In genomic region chr2:206422493-206422892, GRCh38 we compare ENCODE assay signal across 10 cellular contexts.
"Had no signal": no experiment of that assay in that cellular context is flagged by ENCODE, and none has a peak within 500 bp of the region (broad histone marks: within the 10 kb centered on the region; RNA-seq: fewer than 3 reads in every experiment).

No MANE protein-coding gene starts in this region.

- DNase-seq: activated CD4-positive, alpha-beta memory T cell treated with anti-CD3 and anti-CD28 coated beads for 36 hours; activated naive CD8-positive, alpha-beta T cell treated with anti-CD3 and anti-CD28 coated beads, Interleukin-2, amount 10 ng/mL, durations not matched to agents 7 days and 5 days; effector memory CD8-positive, alpha-beta T cell; foreskin fibroblast; heart right ventricle; pancreas; retina; stomach had no signal

- ATAC-seq: effector memory CD8-positive, alpha-beta T cell had no signal

- H3K4me3 ChIP-seq: heart right ventricle, neural progenitor cell, pancreas, skin epidermis, stomach had no signal

- H3K27ac ChIP-seq: heart right ventricle, neural progenitor cell, pancreas, skin epidermis, stomach had no signal

- H3K27me3 ChIP-seq: heart right ventricle, neural progenitor cell, pancreas had no signal

- H3K9me3 ChIP-seq: pancreas had no signal

- H3K36me3 ChIP-seq: heart right ventricle, neural progenitor cell, pancreas, stomach had no signal

- H3K4me1 ChIP-seq: heart right ventricle, neural progenitor cell, pancreas, stomach had no signal

- H3K4me2 ChIP-seq: neural progenitor cell had no signal
